18 cellular contexts compared by ENCODE assay signal in genomic region chr1:16391408-16391807, GRCh38. TPM values are rescaled to one million over a fixed set of nuclear protein-coding genes. Genes with fewer than 3 reads are reported as not detected.
DNase-seq lines count a peak whose midpoint lies in the region; ATAC-seq, FAIRE-seq and TF ChIP-seq lines count a peak whose summit lies in the region.
"Had no signal": no experiment of that assay in that cellular context is flagged by ENCODE, and none has a peak within 500 bp of the region (broad histone marks: within the 10 kb centered on the region; RNA-seq: fewer than 3 reads in every experiment).

No MANE protein-coding gene starts in this region.

- no peak for TF ChIP-seq POLR2A in A549 (IDR thresholded peaks at IDR 0.05; ENCODE audit: low read length)
- no peak for TF ChIP-seq POLR2A in GM12891 (IDR thresholded peaks at IDR 0.05; ENCODE audit: low read depth, low read length)

- DNase-seq in A549 (ENCODE audit: low read depth in 1 of 2, low spot score in 1 of 2) (no peak), GM12891 (ENCODE audit: insufficient read length, low spot score) (no peak), WTC11 (ENCODE audit: low spot score) (no peak), NCI-H510A treated with DMSO at 0.1 percent for 48 hours (lab: John Stamatoyannopoulos, UW) (no peak), dermis blood vessel endothelial cell (no peak), COLO829 (ENCODE audit: low spot score) (no peak)
- DNase-seq: activated CD4-positive, alpha-beta T cell treated with anti-CD3 and anti-CD28 coated beads for 4 hours; amniotic stem cell; effector CD4-positive, alpha-beta T cell; heart right ventricle; Kasumi-1; transverse colon had no signal

- TF ChIP-seq CTCF in A549 (IDR thresholded peaks at IDR 0.05), result no peak
- TF ChIP-seq CTCF in WTC11 (IDR thresholded peaks at IDR 0.05), result no peak

- H3K27me3 Mint-ChIP-seq in WTC11 (ENCODE audit: low read depth), result no peaks in the 10 kb centered on the region; the same call in 1 of the 2 replicates

- H3K4me2 ChIP-seq in A549, result 0 out of 3 replicates have a peak overlapping the region, but pooled peaks have one; percentile 13

- H3K36me3 ChIP-seq in mesodermal cell (ENCODE audit: control insufficient read depth, insufficient read depth, low read length), result peaks cover 62% of the 10 kb centered on the region

- H3K4me3 ChIP-seq in A549, result no peak overlapping the region
- no peak overlapping the region for H3K4me3 ChIP-seq in mesodermal cell (ENCODE audit: extremely low read depth, insufficient read depth, low read length, poor library complexity, severe bottlenecking)
- H3K4me3 ChIP-seq: heart right ventricle, transverse colon had no signal

- H3K36me3 Mint-ChIP-seq in WTC11, result peaks cover 24% of the 10 kb centered on the region

- H3K4me3 Mint-ChIP-seq in WTC11, result no peak overlapping the region

- no peaks in the 10 kb centered on the region for H3K9me3 ChIP-seq in A549
- no peaks in the 10 kb centered on the region for H3K9me3 ChIP-seq in mesodermal cell (ENCODE audit: control insufficient read depth, low read length)
- H3K9me3 ChIP-seq: heart right ventricle, transverse colon had no signal

- CTCF ChIA-PET in A549 (lab: Yijun Ruan, JAX), result interaction anchor here (1.5 kb wide), 1 partner anchor 23 kb away, joined by 3 read pairs; no protein-coding TSS in a partner anchor
- CTCF ChIA-PET in WTC11 (lab: Charles Lee), result no interaction called here

- 75% methylated on average over 3 of the region's 3 CpGs for WGBS in A549 (ENCODE audit: missing lambda C conversion rate)
- 80 to 89% methylated on average over 1 to 3 of the region's 3 CpGs for WGBS in mesodermal cell (ENCODE audit: insufficient coverage in 2 of 2), 2 experiments

- no peak for TF ChIP-seq RAD21 in A549 (conservative IDR thresholded peaks at IDR 0.05 in 1 of 2, IDR thresholded peaks at IDR 0.05 in 1 of 2)

- POLR2A ChIA-PET in A549 (lab: Yijun Ruan, JAX) (no interaction called here), WTC11 (lab: Charles Lee) (no interaction called here)

- no peak for FAIRE-seq in A549 (lab: Jason Lieb, UNC)
- FAIRE-seq in GM12891 (lab: Jason Lieb, UNC), result no peak
- FAIRE-seq: H54 had no signal

- peaks cover 65% of the 10 kb centered on the region for H3K4me1 ChIP-seq in A549
- H3K4me1 ChIP-seq in mesodermal cell (ENCODE audit: control insufficient read depth, insufficient read depth, low read length, poor library complexity, severe bottlenecking), result peaks cover 6% of the 10 kb centered on the region

- no peak for TF ChIP-seq EP300 in A549 (IDR thresholded peaks at IDR 0.05)

- peaks cover 43% of the 10 kb centered on the region for H3K4me1 Mint-ChIP-seq in WTC11

- H3K9me3 Mint-ChIP-seq in WTC11, result no peaks in the 10 kb centered on the region

- ATAC-seq in A549 (no peak), WTC11 (no peak), GM19452 (IDR thresholded peaks at IDR 0.05; ENCODE audit: unreplicated experiment) (no peak)

- H3K27ac Mint-ChIP-seq in WTC11, result peak overlapping the region; percentile 48; the same call in 1 of the 2 replicates

- H3K27ac ChIP-seq in A549 (peak overlapping the region in 1 of 2 experiments; percentile 41; a peak in 2 of 6 replicates), mesodermal cell (ENCODE audit: low read depth, low read length, severe bottlenecking) (peak overlapping the region; percentile 41)
- H3K27ac ChIP-seq: C4-2B, transverse colon had no signal

TF ChIP-seq in A549, 52 proteins besides CTCF, POLR2A, EP300 and RAD21 (continues in another document):
- TF ChIP-seq JUNB (IDR thresholded peaks at IDR 0.05), result no peak
- no peak for TF ChIP-seq USF2 (IDR thresholded peaks at IDR 0.05)
- TF ChIP-seq EHF (CRISPR knock-in tag; IDR thresholded peaks at IDR 0.05), result no peak

TF ChIP-seq in GM12891, 5 proteins besides CTCF, POLR2A, EP300 and RAD21:
- no peak for TF ChIP-seq TAF1 (IDR thresholded peaks at IDR 0.05; ENCODE audit: low read depth, low read length)
- TF ChIP-seq PAX5 (IDR thresholded peaks at IDR 0.05; ENCODE audit: insufficient read depth, low read length, severe bottlenecking), result no peak
- TF ChIP-seq POLR2AphosphoS5 (IDR thresholded peaks at IDR 0.05; ENCODE audit: low read depth, low read length), result no peak
- TF ChIP-seq SPI1 (IDR thresholded peaks at IDR 0.05; ENCODE audit: low read depth, low read length), result 0 out of 2 replicates have a peak, but pooled peaks have one; percentile 18
- no peak for TF ChIP-seq POU2F2 (IDR thresholded peaks at IDR 0.05; ENCODE audit: low read depth, low read length)

TF ChIP-seq in WTC11, 78 proteins besides CTCF, POLR2A, EP300 and RAD21 (continues in another document):
- TF ChIP-seq PRDM15 (CRISPR knock-in tag; IDR thresholded peaks at IDR 0.05) (no peak), SOX15 (CRISPR knock-in tag; IDR thresholded peaks at IDR 0.05) (no peak), ZBTB21 (CRISPR knock-in tag; IDR thresholded peaks at IDR 0.05; ENCODE audit: borderline replicate concordance) (no peak), ESRRA (CRISPR knock-in tag; IDR thresholded peaks at IDR 0.05; ENCODE audit: borderline replicate concordance) (no peak)

RNA-seq across cellular contexts. Expression of gene SZRD1, which starts 24.4 kb away (rescaled TPM):
- polyA plus RNA-seq in A549 (2011; rRNA removed) (56.8 and 62.9 TPM in 2 replicates), A549 (2017; fragmentation: RNase III; extraction: RNeasy Plus Mini Kit Qiagen cat#74134 plus additional on column Dnase treatment) (88.9 to 91.9 TPM (median 90.7 TPM) in 3 replicates)
- 79.0 and 90.2 TPM in 2 replicates for polyA plus RNA-seq in A549 (2012; cell fraction: cytosol; rRNA removed)
- 56.6 and 57.2 TPM in 2 replicates for polyA plus RNA-seq in A549 (2012; cell fraction: nucleus; rRNA removed)
- 53.5 and 66.2 TPM in 2 replicates for polyA minus RNA-seq in A549 (2011; rRNA and poly(A)+ RNA removed)
- 102 TPM for polyA plus RNA-seq in GM12891 (2012; ENCODE audit: low read depth, missing spikeins)
- total RNA-seq in WTC11 (2021) (94.9 to 113 TPM (median 104 TPM) in 3 replicates), dermis blood vessel endothelial cell (23.5 and 48.7 TPM in 2 replicates)
- 87.9 TPM for polyA plus RNA-seq in mesodermal cell (2013, experiment 1 of 2)
- 70.4 TPM for polyA plus RNA-seq in mesodermal cell (2013, experiment 2 of 2)

RNA-seq across cellular contexts. Expression of gene FBXO42, which starts 39.1 kb away (rescaled TPM):
- polyA plus RNA-seq in A549 (2011; rRNA removed) (12.4 and 14.0 TPM in 2 replicates), A549 (2017; fragmentation: RNase III; extraction: RNeasy Plus Mini Kit Qiagen cat#74134 plus additional on column Dnase treatment) (4.7 to 5.8 TPM (median 5.4 TPM) in 3 replicates)
- polyA plus RNA-seq in A549 (2012; cell fraction: cytosol; rRNA removed), result 6.0 and 7.3 TPM in 2 replicates
- polyA plus RNA-seq in A549 (2012; cell fraction: nucleus; rRNA removed), result 7.7 and 11.4 TPM in 2 replicates
- 21.1 and 23.2 TPM in 2 replicates for polyA minus RNA-seq in A549 (2011; rRNA and poly(A)+ RNA removed)
- polyA plus RNA-seq in GM12891 (2012; ENCODE audit: low read depth, missing spikeins), result 12.0 TPM
- total RNA-seq in WTC11 (2021) (16.6 to 18.0 TPM (median 17.5 TPM) in 3 replicates), dermis blood vessel endothelial cell (14.0 and 15.8 TPM in 2 replicates)
- polyA plus RNA-seq in mesodermal cell (2013, experiment 1 of 2), result 19.1 TPM
- polyA plus RNA-seq in mesodermal cell (2013, experiment 2 of 2), result 15.0 TPM

RNA-seq across cellular contexts. Expression of gene SPATA21, which starts 45.8 kb away (rescaled TPM):
- polyA plus RNA-seq in A549 (2011; rRNA removed) (0.08 and 0.15 TPM in 2 replicates), A549 (2017; fragmentation: RNase III; extraction: RNeasy Plus Mini Kit Qiagen cat#74134 plus additional on column Dnase treatment) (0.09 to 0.12 TPM (median 0.10 TPM) in 3 replicates)
- polyA plus RNA-seq in A549 (2012; cell fraction: cytosol; rRNA removed), result 0.01 and 0.05 TPM in 2 replicates
- 0.38 and 0.54 TPM in 2 replicates for polyA plus RNA-seq in A549 (2012; cell fraction: nucleus; rRNA removed)
- polyA minus RNA-seq in A549 (2011; rRNA and poly(A)+ RNA removed), result not detected in 2 replicates
- polyA plus RNA-seq in GM12891 (2012; ENCODE audit: low read depth, missing spikeins), result 0.09 TPM
- total RNA-seq in WTC11 (2021) (0.07 to 0.41 TPM in 2 of 3 replicates, not detected in the other), dermis blood vessel endothelial cell (under 0.01 TPM in 1 of 2 replicates, not detected in the other)
- not detected for polyA plus RNA-seq in mesodermal cell (2013, experiment 1 of 2)
- not detected for polyA plus RNA-seq in mesodermal cell (2013, experiment 2 of 2)
- total RNA-seq: heart right ventricle, lung microvascular endothelial cell, renal cortical epithelial cell, transverse colon had no signal

RNA-seq across cellular contexts. Expression of gene NECAP2, which starts 49.1 kb away (rescaled TPM):
- 38.5 and 40.3 TPM in 2 replicates for polyA plus RNA-seq in A549 (2011; rRNA removed)
- polyA plus RNA-seq in A549 (2012; cell fraction: cytosol; rRNA removed), result 35.4 and 37.6 TPM in 2 replicates
- polyA plus RNA-seq in A549 (2012; cell fraction: nucleus; rRNA removed), result 29.0 and 33.2 TPM in 2 replicates
- 28.4 to 29.7 TPM (median 29.4 TPM) in 3 replicates for polyA plus RNA-seq in A549 (2017; fragmentation: RNase III; extraction: RNeasy Plus Mini Kit Qiagen cat#74134 plus additional on column Dnase treatment)
- 33.5 and 34.3 TPM in 2 replicates for polyA minus RNA-seq in A549 (2011; rRNA and poly(A)+ RNA removed)
- polyA plus RNA-seq in GM12891 (2012; ENCODE audit: low read depth, missing spikeins), result 64.9 TPM
- 29.8 to 33.9 TPM (median 30.4 TPM) in 3 replicates for total RNA-seq in WTC11 (2021)
- 75.3 TPM for polyA plus RNA-seq in mesodermal cell (2013, experiment 1 of 2)
- 61.4 TPM for polyA plus RNA-seq in mesodermal cell (2013, experiment 2 of 2)
- total RNA-seq in dermis blood vessel endothelial cell, result 195 and 263 TPM in 2 replicates
